18 cellular contexts compared by ENCODE assay signal in the genomic region with DNA sequence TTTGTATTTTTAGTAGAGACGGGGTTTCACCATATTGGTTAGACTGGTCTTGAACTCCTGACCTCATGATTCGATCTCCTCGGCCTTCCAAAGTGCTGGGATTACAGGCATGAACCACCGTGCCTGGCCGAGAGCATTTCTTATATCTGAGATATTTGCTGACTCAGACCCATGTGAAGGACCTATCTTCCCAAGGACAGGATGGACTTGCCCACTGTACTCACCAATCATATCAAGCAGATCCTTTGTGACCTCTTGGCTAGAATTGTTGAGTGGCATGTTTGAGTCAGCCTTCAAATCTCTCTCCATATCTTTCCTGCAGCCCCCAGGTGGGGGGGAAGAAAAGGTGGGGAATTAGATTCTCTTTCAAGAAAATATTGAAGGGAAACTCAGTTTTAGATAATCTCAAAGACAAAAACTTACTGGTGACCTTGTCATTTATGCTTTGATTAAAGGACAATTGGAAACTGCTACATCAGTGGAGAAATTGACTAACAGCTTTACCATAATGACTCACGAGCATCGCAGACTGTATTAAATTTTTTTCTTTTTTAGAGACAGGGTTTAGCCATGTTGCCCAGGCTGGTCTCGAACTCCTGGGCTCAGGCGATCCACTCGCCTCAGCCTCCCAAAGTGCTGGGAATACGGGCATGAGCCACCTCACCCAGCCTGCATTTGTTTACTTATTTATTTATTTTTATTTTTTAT.
"Had no signal": no experiment of that assay in that cellular context is flagged by ENCODE, and none has a peak within 500 bp of the region (broad histone marks: within the 10 kb centered on the region; RNA-seq: fewer than 3 reads in every experiment).

No MANE protein-coding gene starts in this region.

- DNase-seq: activated CD4-positive, alpha-beta T cell treated with anti-CD3 and anti-CD28 coated beads, Interleukin-2, amount 10 ng/mL, durations not matched to agents 7 days and 5 days; activated T-cell treated with anti-CD3 and anti-CD28 coated beads, Interleukin-2, amount 50 U/mL, for 4 hours; amygdala; body of pancreas; central memory CD4-positive, alpha-beta T cell; cortex of kidney; effector CD8-positive, alpha-beta T cell; heart left ventricle; immature natural killer cell; mesendoderm; stimulated activated CD4-positive, alpha-beta T cell treated with anti-CD3 and anti-CD28 coated beads, Interleukin-2, amount 100 ng/mL, for 48 hours; stimulated activated naive B cell treated with anti-CD40 and anti-IgM and Interleukin-4, amounts not matched to agents 10 μg/mL and 1 μg/mL and 100 μg/mL, for 72 hours; transverse colon had no signal

- H3K4me3 Mint-ChIP-seq: activated CD4-positive, alpha-beta T cell treated with anti-CD3 and anti-CD28 coated beads, Interleukin-2, amount 10 ng/mL, durations not matched to agents 7 days and 5 days; activated T-cell treated with anti-CD3 and anti-CD28 coated beads, Interleukin-2, amount 50 U/mL, for 4 hours; immature natural killer cell; natural killer cell treated with Interleukin-12 subunit alpha and Interleukin-12 subunit beta and Interleukin-15 and Interleukin-18, amount 100 ng/mL, for 72 hours; stimulated activated naive B cell treated with anti-CD40 and anti-IgM and Interleukin-4, amounts not matched to agents 10 μg/mL and 1 μg/mL and 100 μg/mL, for 72 hours; WTC11 had no signal

- H3K27ac Mint-ChIP-seq: activated CD4-positive, alpha-beta T cell treated with anti-CD3 and anti-CD28 coated beads, Interleukin-2, amount 10 ng/mL, durations not matched to agents 7 days and 5 days; immature natural killer cell; natural killer cell treated with Interleukin-12 subunit alpha and Interleukin-12 subunit beta and Interleukin-15 and Interleukin-18, amount 100 ng/mL, for 72 hours; stimulated activated naive B cell treated with anti-CD40 and anti-IgM and Interleukin-4, amounts not matched to agents 10 μg/mL and 1 μg/mL and 100 μg/mL, for 72 hours; WTC11 had no signal

- H3K9me3 Mint-ChIP-seq: activated CD4-positive, alpha-beta T cell treated with anti-CD3 and anti-CD28 coated beads, Interleukin-2, amount 10 ng/mL, durations not matched to agents 7 days and 5 days; activated T-cell treated with anti-CD3 and anti-CD28 coated beads, Interleukin-2, amount 50 U/mL, for 4 hours; immature natural killer cell; natural killer cell treated with Interleukin-12 subunit alpha and Interleukin-12 subunit beta and Interleukin-15 and Interleukin-18, amount 100 ng/mL, for 72 hours; stimulated activated naive B cell treated with anti-CD40 and anti-IgM and Interleukin-4, amounts not matched to agents 10 μg/mL and 1 μg/mL and 100 μg/mL, for 72 hours; WTC11 had no signal

- H3K4me3 ChIP-seq: body of pancreas, heart left ventricle, transverse colon, vagina had no signal

- H3K36me3 Mint-ChIP-seq: natural killer cell treated with Interleukin-12 subunit alpha and Interleukin-12 subunit beta and Interleukin-15 and Interleukin-18, amount 100 ng/mL, for 72 hours; WTC11 had no signal

- FAIRE-seq: frontal cortex had no signal

- H3K27me3 ChIP-seq: body of pancreas, heart left ventricle, transverse colon, vagina had no signal

- H3K9me3 ChIP-seq: body of pancreas, heart left ventricle, transverse colon, vagina had no signal

- ATAC-seq: body of pancreas; heart left ventricle; natural killer cell treated with Interleukin-12 subunit alpha and Interleukin-12 subunit beta and Interleukin-15 and Interleukin-18, amount 100 ng/mL, for 72 hours; stimulated activated naive B cell treated with anti-CD40 and anti-IgM and Interleukin-4, amounts not matched to agents 10 μg/mL and 1 μg/mL and 100 μg/mL, for 72 hours; WTC11 had no signal

- H3K27ac ChIP-seq: body of pancreas, epithelial cell of prostate, heart left ventricle, transverse colon, vagina had no signal

- H3K27me3 Mint-ChIP-seq: activated CD4-positive, alpha-beta T cell treated with anti-CD3 and anti-CD28 coated beads, Interleukin-2, amount 10 ng/mL, durations not matched to agents 7 days and 5 days; natural killer cell treated with Interleukin-12 subunit alpha and Interleukin-12 subunit beta and Interleukin-15 and Interleukin-18, amount 100 ng/mL, for 72 hours; stimulated activated naive B cell treated with anti-CD40 and anti-IgM and Interleukin-4, amounts not matched to agents 10 μg/mL and 1 μg/mL and 100 μg/mL, for 72 hours had no signal
